ENCODE assay signal across 22 cellular contexts in the genomic region with DNA sequence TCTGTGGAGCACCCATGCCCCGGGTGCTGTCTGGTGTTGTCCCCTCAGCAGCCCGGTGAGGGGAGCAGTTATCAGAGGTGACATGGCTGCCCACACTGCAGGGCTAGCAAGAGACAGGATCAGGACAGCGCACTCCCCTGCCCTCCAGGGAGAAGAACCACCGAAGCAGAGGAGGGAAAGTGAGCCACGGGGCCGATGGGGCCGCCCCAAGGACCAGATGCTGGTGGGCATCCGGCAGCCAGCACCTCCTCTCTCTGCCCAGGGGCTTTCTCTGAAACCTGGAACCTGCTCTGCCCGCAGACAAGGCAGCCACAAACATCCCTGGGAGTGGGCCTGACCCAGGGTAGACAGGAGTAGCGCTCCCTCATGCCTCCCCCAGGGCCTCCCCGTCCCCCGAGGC.
DNase-seq lines count a peak whose midpoint lies in the region; ATAC-seq, FAIRE-seq and TF ChIP-seq lines count a peak whose summit lies in the region.
"Had no signal": no experiment of that assay in that cellular context is flagged by ENCODE, and none has a peak within 500 bp of the region (broad histone marks: within the 10 kb centered on the region; RNA-seq: fewer than 3 reads in every experiment).

No MANE protein-coding gene starts in this region.

- TF ChIP-seq CTCF in HFFc6 (IDR thresholded peaks at IDR 0.05) (no peak), kidney (IDR thresholded peaks at IDR 0.05; ENCODE audit: borderline replicate concordance, extremely low read depth, insufficient read depth) (no peak), nephron (IDR thresholded peaks at IDR 0.05; ENCODE audit: unreplicated experiment in 3 of 3) (no peak), GM13977 (IDR thresholded peaks at IDR 0.05; ENCODE audit: extremely low read depth, insufficient read depth, missing control alignments) (no peak)

- peak overlapping the region in 1 of 10 experiments; percentile 17; a peak in 1 of 20 replicates for H3K4me3 ChIP-seq in BLaER1 treated with 17β-estradiol and CSF1 and Interleukin-3, amounts not matched to agents 10 nM and 100 nM
- no peak overlapping the region for H3K4me3 ChIP-seq in kidney (ENCODE audit: low read length in 2 of 2)
- H3K4me3 ChIP-seq: GM23248, HAP-1, K562 had no signal

- no peaks in the 10 kb centered on the region for H3K36me3 ChIP-seq in BLaER1 treated with 17β-estradiol and CSF1 and Interleukin-3, amounts not matched to agents 10 nM and 100 nM
- no peaks in the 10 kb centered on the region for H3K36me3 ChIP-seq in kidney (ENCODE audit: control insufficient read depth in 1 of 2, insufficient read depth in 2 of 2, low read length in 2 of 2)
- H3K36me3 ChIP-seq: BE2C, HAP-1 had no signal

- FAIRE-seq in kidney (lab: Jason Lieb, UNC), result no peak
- FAIRE-seq: A204.1, G401.6, GM12891, GM18507, K562 had no signal

- peaks cover 18% of the 10 kb centered on the region for H3K4me1 Mint-ChIP-seq in HFFc6 (ENCODE audit: low read depth)
- peaks cover 32% of the 10 kb centered on the region for H3K4me1 Mint-ChIP-seq in nephron

- H3K27ac ChIP-seq in BLaER1 treated with 17β-estradiol and CSF1 and Interleukin-3, amounts not matched to agents 10 nM and 100 nM, result peak overlapping the region in 5 of 11 experiments; percentile 37 to 68 (median 53); a peak in 9 of 22 replicates
- no peak overlapping the region for H3K27ac ChIP-seq in kidney (ENCODE audit: low read depth in 2 of 2, low read length in 2 of 2)
- H3K27ac ChIP-seq: GM23248 had no signal

- DNase-seq in HFFc6, result no peak
- DNase-seq in kidney, result peak; percentile 51
- DNase-seq in NCI-H187 treated with DMSO at 0.1 percent for 48 hours (lab: John Stamatoyannopoulos, UW), result no peak
- no peak for DNase-seq in GM13977 (ENCODE audit: low spot score)
- no peak for DNase-seq in D341Med (ENCODE audit: low spot score)
- DNase-seq: ACHN; BE2C; Calu3; CD4-positive, alpha-beta memory T cell; DMS 273 treated with DMSO at 0.1 percent for 48 hours; DMS53 had no signal

- H3K36me3 Mint-ChIP-seq in HFFc6 (ENCODE audit: low read depth) (no peaks in the 10 kb centered on the region), nephron (ENCODE audit: low read depth) (no peaks in the 10 kb centered on the region)
- H3K36me3 Mint-ChIP-seq: CD14-positive monocyte; CD4-positive, alpha-beta memory T cell had no signal

- H3K27me3 Mint-ChIP-seq in HFFc6 (ENCODE audit: insufficient read depth) (peaks cover 3% of the 10 kb centered on the region), nephron (ENCODE audit: low read depth) (peaks cover 13% of the 10 kb centered on the region)

- peaks cover 0 to 15% (median 0%) of the 10 kb centered on the region in 11 experiments; a peak in 3 of 22 replicates for H3K27me3 ChIP-seq in BLaER1 treated with 17β-estradiol and CSF1 and Interleukin-3, amounts not matched to agents 10 nM and 100 nM
- H3K27me3 ChIP-seq: BE2C had no signal

- intact Hi-C loops in kidney (cut with DNase I), result no loop called here

- no peaks in the 10 kb centered on the region for H3K9me3 ChIP-seq in BLaER1 treated with 17β-estradiol and CSF1 and Interleukin-3, amounts not matched to agents 10 nM and 100 nM (replicated peaks in 1 of 11)
- no peaks in the 10 kb centered on the region for H3K9me3 ChIP-seq in kidney (ENCODE audit: control insufficient read depth in 1 of 2, low read length in 2 of 2)
- H3K9me3 ChIP-seq: BE2C, HAP-1 had no signal

- peaks cover 57 to 100% (median 100%) of the 10 kb centered on the region in 10 experiments for H3K4me1 ChIP-seq in BLaER1 treated with 17β-estradiol and CSF1 and Interleukin-3, amounts not matched to agents 10 nM and 100 nM
- no peaks in the 10 kb centered on the region for H3K4me1 ChIP-seq in kidney (ENCODE audit: control insufficient read depth in 1 of 2, insufficient read depth in 1 of 2, low read depth in 1 of 2, low read length in 2 of 2)
- H3K4me1 ChIP-seq: BE2C, HAP-1 had no signal

- peak overlapping the region; percentile 74 to 94 (median 84) for H3K4me2 ChIP-seq in BLaER1 treated with 17β-estradiol and CSF1 and Interleukin-3, amounts not matched to agents 10 nM and 100 nM

- H4K20me1 ChIP-seq in BLaER1 treated with 17β-estradiol and CSF1 and Interleukin-3, amounts not matched to agents 10 nM and 100 nM, result no peaks in the 10 kb centered on the region

- H3K9me3 Mint-ChIP-seq in HFFc6 (no peaks in the 10 kb centered on the region), nephron (no peaks in the 10 kb centered on the region)
- H3K9me3 Mint-ChIP-seq: CD4-positive, alpha-beta memory T cell had no signal

- no peak for ATAC-seq in HG03457 (IDR thresholded peaks at IDR 0.05; ENCODE audit: unreplicated experiment)
- ATAC-seq: K562 had no signal

- H3K9ac ChIP-seq in BLaER1 treated with 17β-estradiol and CSF1 and Interleukin-3, amounts not matched to agents 10 nM and 100 nM, result peak overlapping the region in 4 of 11 experiments; percentile 13 to 55 (median 42); a peak in 7 of 22 replicates
- H3K9ac ChIP-seq in kidney (ENCODE audit: low read length in 2 of 2), result no peak overlapping the region
- H3K9ac ChIP-seq: GM23248 had no signal

- H3K27ac Mint-ChIP-seq in HFFc6 (peak overlapping the region; percentile 74; the same call in 1 of the 2 replicates), nephron (peak overlapping the region in 2 of 3 experiments; percentile 32 to 61)
- H3K27ac Mint-ChIP-seq: CD14-positive monocyte had no signal

- H3K4me3 Mint-ChIP-seq in HFFc6 (no peak overlapping the region), nephron (no peak overlapping the region)
- H3K4me3 Mint-ChIP-seq: CD14-positive monocyte; CD4-positive, alpha-beta memory T cell had no signal

- in situ Hi-C loops in GM13977 (cut with MboI; ENCODE audit: low pct_unique_long_range_greater_than_20kb, low sequenced_read_pairs, unreplicated experiment), result no loop called here
